ENCODE assay signal across 28 cellular contexts in genomic region chr16:11692651-11693050, GRCh38. TPM values are rescaled to one million over a fixed set of nuclear protein-coding genes. Genes with fewer than 3 reads are reported as not detected.
DNase-seq lines count a peak whose midpoint lies in the region; ATAC-seq, FAIRE-seq and TF ChIP-seq lines count a peak whose summit lies in the region.
"Had no signal": no experiment of that assay in that cellular context is flagged by ENCODE, and none has a peak within 500 bp of the region (broad histone marks: within the 10 kb centered on the region; RNA-seq: fewer than 3 reads in every experiment).

No MANE protein-coding gene starts in this region.

- H4K20me1 ChIP-seq in OCI-LY3 (ENCODE audit: insufficient read depth, low read length): peaks cover 4% of the 10 kb centered on the region; the same call in 1 of the 2 replicates
- H4K20me1 ChIP-seq: BLaER1 had no signal

- no peak overlapping the region for H3K9ac ChIP-seq in OCI-LY3 (ENCODE audit: low read length)
- H3K9ac ChIP-seq: BLaER1 had no signal

- H3K27ac ChIP-seq in left ventricle myocardium inferior (replicated peaks) (peak overlapping the region; percentile 7), OCI-LY3 (ENCODE audit: low read length) (peak overlapping the region; percentile 91)
- H3K27ac ChIP-seq: BLaER1, body of pancreas, skin epidermis, tibial artery had no signal

- peaks cover 86% of the 10 kb centered on the region for H3K36me3 Mint-ChIP-seq in effector memory CD8-positive, alpha-beta T cell (ENCODE audit: insufficient read depth)
- peaks cover 58 to 74% of the 10 kb centered on the region in 2 donors for H3K36me3 Mint-ChIP-seq in stimulated activated naive B cell treated with anti-CD40 and anti-IgM and Interleukin-4, amounts not matched to agents 10 μg/mL and 1 μg/mL and 100 μg/mL, for 72 hours

- H3K27me3 Mint-ChIP-seq in effector memory CD8-positive, alpha-beta T cell: no peaks in the 10 kb centered on the region
- H3K27me3 Mint-ChIP-seq in stimulated activated naive B cell treated with anti-CD40 and anti-IgM and Interleukin-4, amounts not matched to agents 10 μg/mL and 1 μg/mL and 100 μg/mL, for 72 hours: no peaks in the 10 kb centered on the region
- H3K27me3 Mint-ChIP-seq: activated CD4-positive, alpha-beta memory T cell treated with anti-CD3 and anti-CD28 coated beads, Interleukin-2, amount 10 ng/mL, durations not matched to agents 7 days and 5 days had no signal

- H3K9me3 ChIP-seq in left ventricle myocardium inferior (replicated peaks) (no peaks in the 10 kb centered on the region), OCI-LY3 (ENCODE audit: insufficient read depth, low read length) (no peaks in the 10 kb centered on the region)
- H3K9me3 ChIP-seq: BLaER1, body of pancreas, MG63, tibial artery had no signal

- no peak for ATAC-seq in Right ventricle myocardium superior (ENCODE audit: poor library complexity)
- ATAC-seq in effector memory CD8-positive, alpha-beta T cell (replicated peaks): no peak
- ATAC-seq in stimulated activated naive B cell treated with anti-CD40 and anti-IgM and Interleukin-4, amounts not matched to agents 10 μg/mL and 1 μg/mL and 100 μg/mL, for 72 hours (replicated peaks): no peak
- ATAC-seq: activated CD4-positive, CD25-positive, alpha-beta regulatory T cell treated with anti-CD3 and anti-CD28 coated beads, Interleukin-2, amount 50 U/mL, for 24 hours; body of pancreas; HCT116; K562; left colon had no signal

- H3K4me3 ChIP-seq in left ventricle myocardium inferior (no peak overlapping the region), OCI-LY3 (ENCODE audit: low read length) (no peak overlapping the region)
- H3K4me3 ChIP-seq: BLaER1, body of pancreas, K562, MG63, skin epidermis, tibial artery had no signal

- peaks cover 78% of the 10 kb centered on the region for H3K79me2 ChIP-seq in OCI-LY3 (ENCODE audit: low read length)

- H3K4me1 Mint-ChIP-seq in effector memory CD8-positive, alpha-beta T cell (ENCODE audit: low read depth in 2 of 2): peaks cover 12 to 24% of the 10 kb centered on the region in 2 donors
- H3K4me1 Mint-ChIP-seq in stimulated activated naive B cell treated with anti-CD40 and anti-IgM and Interleukin-4, amounts not matched to agents 10 μg/mL and 1 μg/mL and 100 μg/mL, for 72 hours: peaks cover 39 to 72% of the 10 kb centered on the region in 2 donors

- H3K27me3 ChIP-seq in left ventricle myocardium inferior (ENCODE audit: low read depth): no peaks in the 10 kb centered on the region
- H3K27me3 ChIP-seq in OCI-LY3 (ENCODE audit: low read depth, low read length): no peaks in the 10 kb centered on the region
- H3K27me3 ChIP-seq: BLaER1, body of pancreas, MG63, tibial artery had no signal

- H3K4me1 ChIP-seq in left ventricle myocardium inferior (peaks cover 35% of the 10 kb centered on the region), OCI-LY3 (ENCODE audit: low read length) (peaks cover 54% of the 10 kb centered on the region)

- no peaks in the 10 kb centered on the region for H3K9me3 Mint-ChIP-seq in effector memory CD8-positive, alpha-beta T cell
- H3K9me3 Mint-ChIP-seq in stimulated activated naive B cell treated with anti-CD40 and anti-IgM and Interleukin-4, amounts not matched to agents 10 μg/mL and 1 μg/mL and 100 μg/mL, for 72 hours: peaks cover 1 to 3% of the 10 kb centered on the region in 2 donors
- H3K9me3 Mint-ChIP-seq: activated CD4-positive, alpha-beta memory T cell treated with anti-CD3 and anti-CD28 coated beads, Interleukin-2, amount 10 ng/mL, durations not matched to agents 7 days and 5 days had no signal

- TF ChIP-seq CTCF in left ventricle myocardium inferior (IDR thresholded peaks at IDR 0.05; ENCODE audit: borderline replicate concordance) (no peak), OCI-LY3 (IDR thresholded peaks at IDR 0.05; ENCODE audit: low read depth, low read length) (no peak)

- no peak for FAIRE-seq in urothelium cell line (lab: Jason Lieb, UNC)
- FAIRE-seq: colon, K562 had no signal

- H2AFZ ChIP-seq in OCI-LY3 (ENCODE audit: low read depth, low read length): no peak overlapping the region

- intact Hi-C loops in left ventricle myocardium inferior (cut with micrococcal nuclease) (no loop called here), Right ventricle myocardium superior (cut with DNase I) (no loop called here)

- no peak for DNase-seq in left ventricle myocardium inferior
- DNase-seq in Right ventricle myocardium superior: no peak
- DNase-seq in effector memory CD8-positive, alpha-beta T cell: no peak
- no peak for DNase-seq in stimulated activated naive B cell treated with anti-CD40 and anti-IgM and Interleukin-4, amounts not matched to agents 10 μg/mL and 1 μg/mL and 100 μg/mL, for 72 hours
- no peak for DNase-seq in urothelium cell line (ENCODE audit: low spot score)
- no peak for DNase-seq in HUDEP-2 (lab: John Stamatoyannopoulos, UW; ENCODE audit: unreplicated experiment in 76 of 76)
- DNase-seq: activated CD4-positive, alpha-beta memory T cell treated with anti-CD3 and anti-CD28 coated beads, Interleukin-2, amount 10 ng/mL, durations not matched to agents 7 days and 5 days; activated naive CD4-positive, alpha-beta T cell; body of pancreas; DND-41; effector memory CD4-positive, alpha-beta T cell; erythroblast; left colon; MG63; NCI-H2029 treated with DMSO at 0.1 percent for 48 hours; NCI-H345; NCI-H774; occipital lobe; stimulated activated CD4-positive, alpha-beta T cell treated with anti-CD3 and anti-CD28 coated beads, Interleukin-2, amount 100 ng/mL, for 24 hours; T-helper 1 cell; tibial artery had no signal

- no peak overlapping the region for H3K4me2 ChIP-seq in OCI-LY3 (ENCODE audit: low read length)
- H3K4me2 ChIP-seq: BLaER1 had no signal

- H3K36me3 ChIP-seq in left ventricle myocardium inferior (peaks cover 68% of the 10 kb centered on the region), OCI-LY3 (replicated peaks; ENCODE audit: low read depth, low read length) (peaks cover 64% of the 10 kb centered on the region)

- H3K4me3 Mint-ChIP-seq in effector memory CD8-positive, alpha-beta T cell: no peak overlapping the region
- no peak overlapping the region for H3K4me3 Mint-ChIP-seq in stimulated activated naive B cell treated with anti-CD40 and anti-IgM and Interleukin-4, amounts not matched to agents 10 μg/mL and 1 μg/mL and 100 μg/mL, for 72 hours
- H3K4me3 Mint-ChIP-seq: activated CD4-positive, alpha-beta memory T cell treated with anti-CD3 and anti-CD28 coated beads, Interleukin-2, amount 10 ng/mL, durations not matched to agents 7 days and 5 days had no signal

- H3K27ac Mint-ChIP-seq in effector memory CD8-positive, alpha-beta T cell: peak overlapping the region; percentile 2 to 77
- peak overlapping the region; percentile 40 for H3K27ac Mint-ChIP-seq in stimulated activated naive B cell treated with anti-CD40 and anti-IgM and Interleukin-4, amounts not matched to agents 10 μg/mL and 1 μg/mL and 100 μg/mL, for 72 hours
- H3K27ac Mint-ChIP-seq: activated CD4-positive, alpha-beta memory T cell treated with anti-CD3 and anti-CD28 coated beads, Interleukin-2, amount 10 ng/mL, durations not matched to agents 7 days and 5 days had no signal

RNA-seq across cellular contexts. Expression of gene SNN, which starts 24.4 kb away (rescaled TPM):
- total RNA-seq in left ventricle myocardium inferior (28.2 TPM), Right ventricle myocardium superior (28.3 TPM)

RNA-seq across cellular contexts. Expression of gene TXNDC11, which starts 50.0 kb away (rescaled TPM):
- total RNA-seq in left ventricle myocardium inferior: 23.9 TPM
- 18.6 TPM for total RNA-seq in Right ventricle myocardium superior
